ENCODE assay signal across 1 cellular context in the genomic region with DNA sequence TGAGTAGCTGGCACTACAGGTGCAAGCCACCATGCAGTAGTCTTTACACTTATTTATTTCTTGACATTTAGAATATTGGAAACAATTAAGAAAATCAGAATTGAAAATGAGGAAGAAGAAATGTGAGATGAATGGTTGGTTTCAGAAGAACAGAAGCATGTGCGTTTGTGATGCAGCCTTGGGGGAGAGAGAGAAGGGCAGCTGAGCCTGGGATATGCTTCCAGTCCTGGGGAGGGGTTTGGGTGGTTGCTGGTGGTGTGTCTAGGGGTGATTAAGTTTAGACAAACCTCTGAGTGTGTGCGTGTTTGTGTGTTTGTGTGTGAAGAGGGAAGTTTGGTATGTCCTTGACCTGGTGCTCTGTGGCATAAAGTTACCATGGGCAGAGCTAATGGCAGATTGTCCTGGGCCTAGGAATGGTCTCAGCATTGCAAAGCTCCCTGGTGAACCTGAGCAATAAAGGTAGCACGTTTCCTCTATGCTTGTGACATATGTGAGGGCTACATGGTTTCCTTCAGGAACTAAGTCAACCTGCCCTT.
TF ChIP-seq lines count a peak whose summit lies in the region.

No MANE protein-coding gene starts in this region.

TF ChIP-seq in GM12878, 131 proteins besides CTCF, POLR2A, EP300 and RAD21:
- TF ChIP-seq, protein P1, sequence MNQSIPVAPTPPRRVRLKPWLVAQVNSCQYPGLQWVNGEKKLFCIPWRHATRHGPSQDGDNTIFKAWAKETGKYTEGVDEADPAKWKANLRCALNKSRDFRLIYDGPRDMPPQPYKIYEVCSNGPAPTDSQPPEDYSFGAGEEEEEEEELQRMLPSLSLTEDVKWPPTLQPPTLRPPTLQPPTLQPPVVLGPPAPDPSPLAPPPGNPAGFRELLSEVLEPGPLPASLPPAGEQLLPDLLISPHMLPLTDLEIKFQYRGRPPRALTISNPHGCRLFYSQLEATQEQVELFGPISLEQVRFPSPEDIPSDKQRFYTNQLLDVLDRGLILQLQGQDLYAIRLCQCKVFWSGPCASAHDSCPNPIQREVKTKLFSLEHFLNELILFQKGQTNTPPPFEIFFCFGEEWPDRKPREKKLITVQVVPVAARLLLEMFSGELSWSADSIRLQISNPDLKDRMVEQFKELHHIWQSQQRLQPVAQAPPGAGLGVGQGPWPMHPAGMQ (IDR thresholded peaks at IDR 0.05; ENCODE audit: borderline replicate concordance): no peak
- no peak for TF ChIP-seq NR2F1 (conservative IDR thresholded peaks at IDR 0.05)
- no peak for TF ChIP-seq ZZZ3 (IDR thresholded peaks at IDR 0.05; ENCODE audit: control insufficient read depth, insufficient read length, low read depth)
- TF ChIP-seq EED (IDR thresholded peaks at IDR 0.05; ENCODE audit: low read depth): no peak
- TF ChIP-seq CBX3 (IDR thresholded peaks at IDR 0.05; ENCODE audit: borderline replicate concordance, low read depth): no peak
- no peak for TF ChIP-seq CHD2 (IDR thresholded peaks at IDR 0.05; ENCODE audit: borderline replicate concordance, low read depth, low read length)
- no peak for TF ChIP-seq STAT3 (IDR thresholded peaks at IDR 0.05; ENCODE audit: low read depth, low read length)
- TF ChIP-seq JUNB (IDR thresholded peaks at IDR 0.05): no peak
- TF ChIP-seq POU2F2 (IDR thresholded peaks at IDR 0.05; ENCODE audit: borderline replicate concordance, low read depth, low read length): no peak
- TF ChIP-seq ZSCAN29 (IDR thresholded peaks at IDR 0.05): no peak
- TF ChIP-seq, protein P2, sequence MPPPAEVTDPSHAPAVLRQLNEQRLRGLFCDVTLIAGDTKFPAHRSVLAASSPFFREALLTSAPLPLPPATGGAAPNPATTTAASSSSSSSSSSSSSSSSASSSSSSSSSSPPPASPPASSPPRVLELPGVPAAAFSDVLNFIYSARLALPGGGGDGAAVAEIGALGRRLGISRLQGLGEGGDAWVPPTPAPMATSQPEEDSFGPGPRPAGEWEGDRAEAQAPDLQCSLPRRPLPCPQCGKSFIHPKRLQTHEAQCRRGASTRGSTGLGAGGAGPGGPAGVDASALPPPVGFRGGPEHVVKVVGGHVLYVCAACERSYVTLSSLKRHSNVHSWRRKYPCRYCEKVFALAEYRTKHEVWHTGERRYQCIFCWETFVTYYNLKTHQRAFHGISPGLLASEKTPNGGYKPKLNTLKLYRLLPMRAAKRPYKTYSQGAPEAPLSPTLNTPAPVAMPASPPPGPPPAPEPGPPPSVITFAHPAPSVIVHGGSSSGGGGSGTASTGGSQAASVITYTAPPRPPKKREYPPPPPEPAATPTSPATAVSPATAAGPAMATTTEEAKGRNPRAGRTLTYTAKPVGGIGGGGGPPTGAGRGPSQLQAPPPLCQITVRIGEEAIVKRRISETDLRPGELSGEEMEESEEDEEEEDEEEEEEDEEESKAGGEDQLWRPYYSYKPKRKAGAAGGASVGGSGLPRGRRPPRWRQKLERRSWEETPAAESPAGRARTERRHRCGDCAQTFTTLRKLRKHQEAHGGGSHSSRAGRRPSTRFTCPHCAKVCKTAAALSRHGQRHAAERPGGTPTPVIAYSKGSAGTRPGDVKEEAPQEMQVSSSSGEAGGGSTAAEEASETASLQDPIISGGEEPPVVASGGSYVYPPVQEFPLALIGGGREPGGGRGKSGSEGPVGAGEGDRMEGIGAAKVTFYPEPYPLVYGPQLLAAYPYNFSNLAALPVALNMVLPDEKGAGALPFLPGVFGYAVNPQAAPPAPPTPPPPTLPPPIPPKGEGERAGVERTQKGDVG (CRISPR knock-in tag; IDR thresholded peaks at IDR 0.05): no peak
- no peak for TF ChIP-seq SPI1 (IDR thresholded peaks at IDR 0.05; ENCODE audit: borderline replicate concordance, insufficient read depth, low read depth, low read length)
- TF ChIP-seq CUX1 (IDR thresholded peaks at IDR 0.05; ENCODE audit: insufficient replicate concordance, low read depth, low read length): no peak
- no peak for TF ChIP-seq SREBF1 (IDR thresholded peaks at IDR 0.05; ENCODE audit: low read length)
